ENCODE assay signal across 15 cellular contexts in genomic region chr1:88659552-88659951, GRCh38. TPM values are rescaled to one million over a fixed set of nuclear protein-coding genes. Genes with fewer than 3 reads are reported as not detected.
DNase-seq lines count a peak whose midpoint lies in the region; ATAC-seq lines count a peak whose summit lies in the region.
"Had no signal": no experiment of that assay in that cellular context is flagged by ENCODE, and none has a peak within 500 bp of the region (broad histone marks: within the 10 kb centered on the region; RNA-seq: fewer than 3 reads in every experiment).

No MANE protein-coding gene starts in this region.

- no peaks in the 10 kb centered on the region for H3K36me3 Mint-ChIP-seq in T-helper 2 cell treated with Interferon-gamma antibody and Interleukin-4, amounts not matched to agents 5 μg/mL and 100 μg/mL, for 36 hours (ENCODE audit: low read depth)
- no peaks in the 10 kb centered on the region for H3K36me3 Mint-ChIP-seq in activated naive CD4-positive, alpha-beta T cell treated with anti-CD3 and anti-CD28 coated beads, Interleukin-2, amount 50 U/mL, for 24 hours
- no peaks in the 10 kb centered on the region for H3K36me3 Mint-ChIP-seq in activated naive CD8-positive, alpha-beta T cell treated with anti-CD3 and anti-CD28 coated beads, Interleukin-2, amount 50 U/mL, for 24 hours (ENCODE audit: low read depth)
- H3K36me3 Mint-ChIP-seq in immature natural killer cell = no peaks in the 10 kb centered on the region
- H3K36me3 Mint-ChIP-seq: CD4-positive, CD25-positive, alpha-beta regulatory T cell had no signal

- ATAC-seq in activated naive CD8-positive, alpha-beta T cell treated with anti-CD3 and anti-CD28 coated beads, Interleukin-2, amount 50 U/mL, for 24 hours = peak; percentile 55
- peak; percentile 85 for ATAC-seq in stimulated activated naive CD8-positive, alpha-beta T cell treated with anti-CD3 and anti-CD28 coated beads, Interleukin-15, amount 100 ng/mL, for 72 hours
- ATAC-seq: GM23338 had no signal

- no peak for DNase-seq in T-helper 2 cell treated with Interferon-gamma antibody and Interleukin-4, amounts not matched to agents 5 μg/mL and 100 μg/mL, for 36 hours (ENCODE audit: low spot score)
- no peak for DNase-seq in T-helper 2 cell
- DNase-seq in activated naive CD4-positive, alpha-beta T cell treated with Interleukin-2 at 50 U/mL for 16 hours = no peak
- DNase-seq in activated naive CD8-positive, alpha-beta T cell treated with anti-CD3 and anti-CD28 coated beads, Interleukin-2, amount 50 U/mL, for 24 hours = no peak
- no peak for DNase-seq in stimulated activated naive CD8-positive, alpha-beta T cell treated with anti-CD3 and anti-CD28 coated beads, Interleukin-15, amount 100 ng/mL, for 72 hours
- DNase-seq in dedifferentiated amniotic fluid mesenchymal stem cell (ENCODE audit: extremely low spot score) = no peak
- no peak for DNase-seq in immature natural killer cell
- DNase-seq: ACHN; Calu3; CD4-positive, CD25-positive, alpha-beta regulatory T cell; DND-41; GDM1; H7 had no signal

- H3K27me3 Mint-ChIP-seq in T-helper 2 cell treated with Interferon-gamma antibody and Interleukin-4, amounts not matched to agents 5 μg/mL and 100 μg/mL, for 36 hours (ENCODE audit: low read depth) = peaks cover 2% of the 10 kb centered on the region
- no peaks in the 10 kb centered on the region for H3K27me3 Mint-ChIP-seq in activated naive CD4-positive, alpha-beta T cell treated with anti-CD3 and anti-CD28 coated beads, Interleukin-2, amount 50 U/mL, for 24 hours
- no peaks in the 10 kb centered on the region for H3K27me3 Mint-ChIP-seq in activated naive CD8-positive, alpha-beta T cell treated with anti-CD3 and anti-CD28 coated beads, Interleukin-2, amount 50 U/mL, for 24 hours
- no peaks in the 10 kb centered on the region for H3K27me3 Mint-ChIP-seq in stimulated activated naive CD8-positive, alpha-beta T cell treated with anti-CD3 and anti-CD28 coated beads, Interleukin-15, amount 100 ng/mL, for 72 hours
- H3K27me3 Mint-ChIP-seq in immature natural killer cell (ENCODE audit: low read depth in 3 of 3) = peaks cover 0 to 4% (median 2%) of the 10 kb centered on the region in 3 donors

- peak overlapping the region; percentile 6 for H3K4me3 Mint-ChIP-seq in T-helper 2 cell treated with Interferon-gamma antibody and Interleukin-4, amounts not matched to agents 5 μg/mL and 100 μg/mL, for 36 hours
- H3K4me3 Mint-ChIP-seq in activated naive CD4-positive, alpha-beta T cell treated with anti-CD3 and anti-CD28 coated beads, Interleukin-2, amount 50 U/mL, for 24 hours = no peak overlapping the region
- no peak overlapping the region for H3K4me3 Mint-ChIP-seq in activated naive CD8-positive, alpha-beta T cell treated with anti-CD3 and anti-CD28 coated beads, Interleukin-2, amount 50 U/mL, for 24 hours
- peak overlapping the region; percentile 6 to 21 for H3K4me3 Mint-ChIP-seq in stimulated activated naive CD8-positive, alpha-beta T cell treated with anti-CD3 and anti-CD28 coated beads, Interleukin-15, amount 100 ng/mL, for 72 hours
- H3K4me3 Mint-ChIP-seq in immature natural killer cell = no peak overlapping the region
- H3K4me3 Mint-ChIP-seq: CD4-positive, CD25-positive, alpha-beta regulatory T cell; GM23338 had no signal

- peaks cover 29% of the 10 kb centered on the region for H3K4me1 Mint-ChIP-seq in T-helper 2 cell treated with Interferon-gamma antibody and Interleukin-4, amounts not matched to agents 5 μg/mL and 100 μg/mL, for 36 hours (ENCODE audit: low read depth)
- peaks cover 39% of the 10 kb centered on the region for H3K4me1 Mint-ChIP-seq in activated naive CD4-positive, alpha-beta T cell treated with anti-CD3 and anti-CD28 coated beads, Interleukin-2, amount 50 U/mL, for 24 hours
- H3K4me1 Mint-ChIP-seq in activated naive CD8-positive, alpha-beta T cell treated with anti-CD3 and anti-CD28 coated beads, Interleukin-2, amount 50 U/mL, for 24 hours = peaks cover 28% of the 10 kb centered on the region
- peaks cover 31% of the 10 kb centered on the region for H3K4me1 Mint-ChIP-seq in stimulated activated naive CD8-positive, alpha-beta T cell treated with anti-CD3 and anti-CD28 coated beads, Interleukin-15, amount 100 ng/mL, for 72 hours
- H3K4me1 Mint-ChIP-seq in immature natural killer cell = peaks cover 10 to 15% of the 10 kb centered on the region in 2 donors

- H3K9me3 Mint-ChIP-seq in T-helper 2 cell treated with Interferon-gamma antibody and Interleukin-4, amounts not matched to agents 5 μg/mL and 100 μg/mL, for 36 hours = no peaks in the 10 kb centered on the region
- H3K9me3 Mint-ChIP-seq in activated naive CD4-positive, alpha-beta T cell treated with anti-CD3 and anti-CD28 coated beads, Interleukin-2, amount 50 U/mL, for 24 hours = no peaks in the 10 kb centered on the region
- no peaks in the 10 kb centered on the region for H3K9me3 Mint-ChIP-seq in activated naive CD8-positive, alpha-beta T cell treated with anti-CD3 and anti-CD28 coated beads, Interleukin-2, amount 50 U/mL, for 24 hours
- no peaks in the 10 kb centered on the region for H3K9me3 Mint-ChIP-seq in stimulated activated naive CD8-positive, alpha-beta T cell treated with anti-CD3 and anti-CD28 coated beads, Interleukin-15, amount 100 ng/mL, for 72 hours
- H3K9me3 Mint-ChIP-seq in immature natural killer cell = no peaks in the 10 kb centered on the region
- H3K9me3 Mint-ChIP-seq: CD4-positive, CD25-positive, alpha-beta regulatory T cell; GM23338 had no signal

- H3K27ac Mint-ChIP-seq in T-helper 2 cell treated with Interferon-gamma antibody and Interleukin-4, amounts not matched to agents 5 μg/mL and 100 μg/mL, for 36 hours = no peak overlapping the region
- H3K27ac Mint-ChIP-seq in activated naive CD4-positive, alpha-beta T cell treated with anti-CD3 and anti-CD28 coated beads, Interleukin-2, amount 50 U/mL, for 24 hours = peak overlapping the region; percentile 30
- H3K27ac Mint-ChIP-seq in activated naive CD8-positive, alpha-beta T cell treated with anti-CD3 and anti-CD28 coated beads, Interleukin-2, amount 50 U/mL, for 24 hours = peak overlapping the region; percentile 38
- H3K27ac Mint-ChIP-seq in stimulated activated naive CD8-positive, alpha-beta T cell treated with anti-CD3 and anti-CD28 coated beads, Interleukin-15, amount 100 ng/mL, for 72 hours = no peak overlapping the region
- no peak overlapping the region for H3K27ac Mint-ChIP-seq in immature natural killer cell
- H3K27ac Mint-ChIP-seq: CD4-positive, CD25-positive, alpha-beta regulatory T cell; GM23338 had no signal

RNA-seq across cellular contexts. Expression of gene PKN2, which starts 24.5 kb away (rescaled TPM):
- 1 to 10 TPM; 4.0 to 6.9 (median 5.4) TPM for polyA plus RNA-seq in immature natural killer cell

Comparison
In these comparisons a context has a peak if more than half of its experiments do, and no peak if none do; other contexts are left out.
1. H3K27ac Mint-ChIP-seq: peak in activated naive CD4-positive, alpha-beta T cell treated with anti-CD3 and anti-CD28 coated beads, Interleukin-2, amount 50 U/mL, for 24 hours (single experiment) and activated naive CD8-positive, alpha-beta T cell treated with anti-CD3 and anti-CD28 coated beads, Interleukin-2, amount 50 U/mL, for 24 hours (single experiment); none in T-helper 2 cell treated with Interferon-gamma antibody and Interleukin-4, amounts not matched to agents 5 μg/mL and 100 μg/mL, for 36 hours (single experiment), stimulated activated naive CD8-positive, alpha-beta T cell treated with anti-CD3 and anti-CD28 coated beads, Interleukin-15, amount 100 ng/mL, for 72 hours (0 of 2) and immature natural killer cell (0 of 6).
2. H3K4me3 Mint-ChIP-seq: peak in T-helper 2 cell treated with Interferon-gamma antibody and Interleukin-4, amounts not matched to agents 5 μg/mL and 100 μg/mL, for 36 hours (single experiment) and stimulated activated naive CD8-positive, alpha-beta T cell treated with anti-CD3 and anti-CD28 coated beads, Interleukin-15, amount 100 ng/mL, for 72 hours (2 of 2); none in activated naive CD4-positive, alpha-beta T cell treated with anti-CD3 and anti-CD28 coated beads, Interleukin-2, amount 50 U/mL, for 24 hours (single experiment), activated naive CD8-positive, alpha-beta T cell treated with anti-CD3 and anti-CD28 coated beads, Interleukin-2, amount 50 U/mL, for 24 hours (single experiment) and immature natural killer cell (0 of 5).